8 cellular contexts compared by ENCODE assay signal in the genomic region with DNA sequence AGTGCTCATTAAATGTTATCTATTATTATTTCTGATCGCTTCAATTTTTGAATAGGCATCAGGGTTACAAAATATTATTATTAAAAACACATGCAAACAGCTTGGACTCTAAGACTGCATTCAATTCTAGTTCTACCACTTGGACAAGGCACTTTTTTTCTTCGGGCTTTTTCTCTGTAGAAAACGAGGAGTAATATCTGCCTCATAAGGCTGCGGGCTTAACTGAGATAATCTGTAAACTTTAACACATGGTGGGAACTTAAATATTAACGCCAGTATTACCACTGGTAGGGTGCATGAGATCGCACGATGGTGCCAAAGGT. TPM values are rescaled to one million over a fixed set of nuclear protein-coding genes. Genes with fewer than 3 reads are reported as not detected.
DNase-seq lines count a peak whose midpoint lies in the region; ATAC-seq, FAIRE-seq and TF ChIP-seq lines count a peak whose summit lies in the region.

No MANE protein-coding gene starts in this region.

- POLR2A ChIA-PET in GM12878 (lab: Charles Lee), result interaction anchor here (0.7 to 1.3 kb wide), 8 partner anchors 53 to 999 kb away, joined by 3 to 13 read pairs (median 4); a partner anchor contains a TSS

- ATAC-seq in GM19395 (IDR thresholded peaks at IDR 0.05; ENCODE audit: unreplicated experiment) (peak; percentile 53), HG03196 (IDR thresholded peaks at IDR 0.05; ENCODE audit: unreplicated experiment) (peak; percentile 39), GM12878 (peak; percentile 64), lower lobe of right lung (peak; percentile 63 to 68), aorta (ENCODE audit: low FRiP score) (no peak), GM18517 (IDR thresholded peaks at IDR 0.05; ENCODE audit: unreplicated experiment) (no peak)

- H3K27me3 ChIP-seq in GM12878 (replicated peaks in 1 of 2; ENCODE audit: control insufficient read depth in 2 of 2, insufficient read depth in 2 of 2, low read length in 1 of 2) (no peaks in the 10 kb centered on the region), lower lobe of right lung (ENCODE audit: low read depth) (no peaks in the 10 kb centered on the region), aorta (ENCODE audit: control insufficient read depth in 1 of 2, insufficient read depth in 2 of 2, low read length in 1 of 2) (no peaks in the 10 kb centered on the region)

- H3K9me3 ChIP-seq in GM12878 (replicated peaks; ENCODE audit: control insufficient read depth, insufficient read depth, low read length) (no peaks in the 10 kb centered on the region), lower lobe of right lung (no peaks in the 10 kb centered on the region), aorta (ENCODE audit: control insufficient read depth, low read length) (no peaks in the 10 kb centered on the region)

- RAD21 ChIA-PET in GM12878 (lab: Charles Lee; ENCODE audit: unreplicated experiment), result interaction anchor here (0.7 to 5.6 kb wide), 21 partner anchors 11 to 635 kb away, joined by 3 to 53 read pairs (median 3); a partner anchor contains a TSS

- DNase-seq in GM12878 (ENCODE audit: low read depth, low spot score), result no peak
- no peak for DNase-seq in lower lobe of right lung
- no peak for DNase-seq in aorta
- no peak for DNase-seq in DMS53 (lab: John Stamatoyannopoulos, UW)
- no peak for DNase-seq in NCI-H1417 treated with DMSO at 0.1 percent for 48 hours (lab: John Stamatoyannopoulos, UW)

- no peaks in the 10 kb centered on the region for H4K20me1 ChIP-seq in GM12878 (ENCODE audit: control insufficient read depth, insufficient read depth)

- H3K4me3 ChIP-seq in GM12878 (peak overlapping the region; percentile 62), lower lobe of right lung (peak overlapping the region; percentile 76), aorta (ENCODE audit: low read length in 2 of 2) (peak overlapping the region; percentile 37 to 44)

- CTCF ChIA-PET in GM12878 (lab: Yijun Ruan, JAX), result interaction anchor here (0.7 to 3.7 kb wide), 16 partner anchors 11 to 596 kb away, joined by 3 to 25 read pairs (median 4); a partner anchor contains a TSS

- BruUV-seq in GM12878 (replicated peaks; lab: Mats Ljungman, UMichigan), result TSS peak; percentile 89

- peak overlapping the region; percentile 88 for H3K27ac ChIP-seq in GM12878 (ENCODE audit: control insufficient read depth, insufficient read depth)
- peak overlapping the region; percentile 56 for H3K27ac ChIP-seq in lower lobe of right lung
- no peak overlapping the region for H3K27ac ChIP-seq in aorta (ENCODE audit: low read depth in 1 of 2, low read length in 2 of 2)

- FAIRE-seq in GM12878 (lab: Jason Lieb, UNC), result no peak

- H3K79me2 ChIP-seq in GM12878 (ENCODE audit: control insufficient read depth, insufficient read depth, low read length), result peaks cover 36% of the 10 kb centered on the region

- TF ChIP-seq CTCF in GM12878 (IDR thresholded peaks at IDR 0.05 in 2 of 3, conservative IDR thresholded peaks at IDR 0.05 in 1 of 3; ENCODE audit: control insufficient read depth in 2 of 3, extremely low read depth in 1 of 3, insufficient read depth in 1 of 3, low read depth in 3 of 3, low read length in 3 of 3) (no peak), lower lobe of right lung (IDR thresholded peaks at IDR 0.05) (no peak)

- SMC1A ChIA-PET in GM12878 (lab: Charles Lee; ENCODE audit: uncharacterized antibody, unreplicated experiment), result interaction anchor here (0.6 to 5.4 kb wide), 13 partner anchors 12 to 879 kb away, joined by 3 to 39 read pairs (median 4); a partner anchor contains a TSS

- no peak for TF ChIP-seq RAD21 in GM12878 (IDR thresholded peaks at IDR 0.05; ENCODE audit: insufficient read depth, low read depth, low read length)

- in situ Hi-C loops in GM12878 (cut with MboI), result loop anchor here (5.0 kb wide), 1 partner anchor 596 kb away; no protein-coding TSS in a partner anchor

- TF ChIP-seq EP300 in GM12878 (IDR thresholded peaks at IDR 0.05; ENCODE audit: borderline replicate concordance in 1 of 2, control insufficient read depth in 1 of 2, low read depth in 2 of 2, low read length in 2 of 2), result no peak

- intact Hi-C loops in GM12878 (cut with micrococcal nuclease; ENCODE audit: unreplicated experiment) (loop anchor here (2.0 to 5.0 kb wide), 3 partner anchors 74 to 906 kb away; no protein-coding TSS in a partner anchor), lower lobe of right lung (cut with DNase I) (no loop called here), aorta (cut with DNase I) (loop anchor here (2.0 to 10.0 kb wide), 5 partner anchors 278 to 1004 kb away; a partner anchor contains a TSS)

- no peak for TF ChIP-seq POLR2A in GM12878 (IDR thresholded peaks at IDR 0.05; ENCODE audit: low read depth, low read length)

- peak overlapping the region; percentile 97 for H3K9ac ChIP-seq in GM12878 (ENCODE audit: control insufficient read depth, insufficient read depth, low read length)

- WGBS in GM12878 (ENCODE audit: insufficient coverage, insufficient replicate concordance, low lambda C conversion rate, missing lambda C conversion rate), result 1% methylated on average over 7 of the region's 7 CpGs
- WGBS in aorta, 2 donors, result 2% methylated on average over 7 of the region's 7 CpGs

- H3K36me3 ChIP-seq in GM12878 (ENCODE audit: control insufficient read depth in 2 of 2, insufficient read depth in 2 of 2, low read length in 1 of 2) (no peaks in the 10 kb centered on the region), lower lobe of right lung (no peaks in the 10 kb centered on the region), aorta (ENCODE audit: control insufficient read depth in 1 of 2, insufficient read depth in 2 of 2, low read length in 1 of 2) (no peaks in the 10 kb centered on the region)

- H3K4me1 ChIP-seq in GM12878 (ENCODE audit: control insufficient read depth, insufficient read depth, low read length) (no peaks in the 10 kb centered on the region; the same call in 1 of the 2 replicates), lower lobe of right lung (peaks cover 12% of the 10 kb centered on the region), aorta (ENCODE audit: control insufficient read depth in 1 of 2, insufficient read depth in 2 of 2, low read length in 2 of 2) (peaks cover 0 to 4% of the 10 kb centered on the region in 2 donors)

- peak overlapping the region; percentile 90 for H3K4me2 ChIP-seq in GM12878 (ENCODE audit: control insufficient read depth, insufficient read depth)

- H2AFZ ChIP-seq in GM12878 (ENCODE audit: control insufficient read depth, low read depth, low read length), result peak overlapping the region; percentile 98

TF ChIP-seq in GM12878, 131 proteins besides CTCF, POLR2A, EP300 and RAD21 (continues in another document):
- TF ChIP-seq TCF3 (IDR thresholded peaks at IDR 0.05; ENCODE audit: borderline replicate concordance, insufficient read depth, low read depth, low read length) (no peak), TCF7 (IDR thresholded peaks at IDR 0.05; ENCODE audit: borderline replicate concordance) (no peak), BHLHE40 (IDR thresholded peaks at IDR 0.05; ENCODE audit: borderline replicate concordance in 1 of 2, low read depth in 2 of 2, low read length in 1 of 2) (no peak), SP1 (IDR thresholded peaks at IDR 0.05; ENCODE audit: low read depth, low read length) (no peak), GATAD2B (conservative IDR thresholded peaks at IDR 0.05; ENCODE audit: low read depth) (no peak)

RNA-seq across cellular contexts. Expression of a gene that starts 0.5 kb away (rescaled TPM):
- total RNA-seq in GM12878 (2013; cell fraction: nucleolus; rRNA removed), result 33.6 and 40.2 TPM in 2 replicates
- 34.2 and 38.9 TPM in 2 replicates for total RNA-seq in GM12878 (2014; rRNA removed)
- total RNA-seq in GM12878 (2014; rRNA removed; fragmentation: Illumina TruSeq; extraction: Trizol), result 49.1 and 51.5 TPM in 2 replicates
- total RNA-seq in GM12878 (2021), result 34.5 and 39.2 TPM in 2 replicates
- polyA plus RNA-seq in GM12878 (2011; ENCODE audit: low read depth), result 9.1 TPM
- 39.7 and 70.1 TPM in 2 replicates for polyA plus RNA-seq in GM12878 (2011; rRNA removed)
- polyA plus RNA-seq in GM12878 (2011; cell fraction: cytosol; rRNA removed), result 12.9 and 14.3 TPM in 2 replicates
- polyA plus RNA-seq in GM12878 (2011; cell fraction: nucleus; rRNA removed), result 41.2 and 50.0 TPM in 2 replicates
- 17.6 and 18.1 TPM in 2 replicates for polyA plus RNA-seq in GM12878 (2012)
- polyA plus RNA-seq in GM12878 (2014; fragmentation: Illumina TruSeq; extraction: Trizol), result 67.6 TPM in 2 replicates
- 10 to 100 TPM; 36.6 to 40.4 TPM for polyA plus RNA-seq in GM12878 (2014; fragmentation: Nextera tagmentation; extraction: Ambion mirVana)
- 39.2 and 53.0 TPM in 2 replicates for polyA plus RNA-seq in GM12878 (2014; rRNA removed)
- polyA plus RNA-seq in GM12878 (2016; fragmentation: Nextera tagmentation; extraction: Ambion mirVana), result 10 to 100 TPM; 60.6 to 69.9 TPM
- polyA minus RNA-seq in GM12878 (2011; rRNA and poly(A)+ RNA removed), result 18.7 and 25.0 TPM in 2 replicates
- 11.9 and 12.7 TPM in 2 replicates for polyA minus RNA-seq in GM12878 (2011; cell fraction: cytosol; rRNA and poly(A)+ RNA removed)
- polyA minus RNA-seq in GM12878 (2011; cell fraction: nucleus; rRNA and poly(A)+ RNA removed), result 28.4 and 37.2 TPM in 2 replicates
- 4.8 TPM for total RNA-seq in lower lobe of right lung
- total RNA-seq in aorta, result 1 to 10 TPM; 5.4 to 6.4 TPM
- 1 to 10 TPM; 3.9 to 4.6 TPM for polyA plus RNA-seq in aorta

RNA-seq across cellular contexts. Expression of a gene that starts 54.0 kb away (rescaled TPM):
- 746 and 764 TPM in 2 replicates for total RNA-seq in GM12878 (2013; cell fraction: nucleolus; rRNA removed)
- total RNA-seq in GM12878 (2014; rRNA removed) (172 and 178 TPM in 2 replicates), GM12878 (2014; rRNA removed; fragmentation: Illumina TruSeq; extraction: Trizol) (125 and 126 TPM in 2 replicates), GM12878 (2021) (179 and 192 TPM in 2 replicates), lower lobe of right lung (108 TPM), aorta (10 to 100 TPM; 31.5 to 53.7 TPM)
- 75.8 TPM for polyA plus RNA-seq in GM12878 (2011; ENCODE audit: low read depth)
- polyA plus RNA-seq in GM12878 (2011; rRNA removed) (130 and 171 TPM in 2 replicates), GM12878 (2014; fragmentation: Illumina TruSeq; extraction: Trizol) (123 and 129 TPM in 2 replicates), GM12878 (2014; fragmentation: Nextera tagmentation; extraction: Ambion mirVana) (10 to 100 TPM; 34.2 to 41.6 TPM), GM12878 (2014; rRNA removed) (95.5 and 104 TPM in 2 replicates), GM12878 (2016; fragmentation: Nextera tagmentation; extraction: Ambion mirVana) (100 to 1,000 TPM; 109 to 114 TPM), aorta (10 to 100 TPM in 1 of 2 donors, 1 to 10 TPM in 1; 1.6 to 11.6 TPM)
- 148 and 150 TPM in 2 replicates for polyA plus RNA-seq in GM12878 (2011; cell fraction: cytosol; rRNA removed)
- 183 and 219 TPM in 2 replicates for polyA plus RNA-seq in GM12878 (2011; cell fraction: nucleus; rRNA removed)
- 87.1 and 104 TPM in 2 replicates for polyA plus RNA-seq in GM12878 (2012)
- 381 and 449 TPM in 2 replicates for polyA minus RNA-seq in GM12878 (2011; rRNA and poly(A)+ RNA removed)
- polyA minus RNA-seq in GM12878 (2011; cell fraction: cytosol; rRNA and poly(A)+ RNA removed), result 66.6 and 92.6 TPM in 2 replicates
- polyA minus RNA-seq in GM12878 (2011; cell fraction: nucleus; rRNA and poly(A)+ RNA removed), result 411 and 600 TPM in 2 replicates

Comparison
In these comparisons a context has a peak if more than half of its experiments do, and no peak if none do; other contexts are left out.
1. ATAC-seq: peak in GM19395 (single experiment), HG03196 (single experiment), GM12878 (single experiment) and lower lobe of right lung (2 of 2); none in aorta (single experiment) and GM18517 (single experiment).
2. H3K27ac ChIP-seq: peak in GM12878 (single experiment) and lower lobe of right lung (single experiment); none in aorta (0 of 2).
3. Peak in every context shown above with its lines, with median percentiles within 50 percentile points of each other: H3K4me3 ChIP-seq.